25 cellular contexts compared by ENCODE assay signal in genomic region chr15:90921887-90922286, GRCh38.
"Had no signal": no experiment of that assay in that cellular context is flagged by ENCODE, and none has a peak within 500 bp of the region (broad histone marks: within the 10 kb centered on the region; RNA-seq: fewer than 3 reads in every experiment).

No MANE protein-coding gene starts in this region.

- H3K4me3 Mint-ChIP-seq: activated CD4-positive, alpha-beta T cell treated with anti-CD3 and anti-CD28 coated beads, Interleukin-2, amount 10 ng/mL, durations not matched to agents 7 days and 5 days; activated CD8-positive, alpha-beta T cell treated with anti-CD3 and anti-CD28 coated beads for 36 hours; activated T-cell treated with anti-CD3 and anti-CD28 coated beads, Interleukin-2, amount 50 U/mL, for 4 hours; T-cell; WTC11 had no signal

- DNase-seq: activated CD4-positive, alpha-beta T cell treated with anti-CD3 and anti-CD28 coated beads, Interleukin-2, amount 10 ng/mL, durations not matched to agents 7 days and 5 days; activated CD4-positive, CD25-positive, alpha-beta regulatory T cell treated with anti-CD3 and anti-CD28 coated beads, Interleukin-2, amount 50 U/mL, for 72 hours; activated CD8-positive, alpha-beta T cell treated with anti-CD3 and anti-CD28 coated beads for 36 hours; activated T-cell treated with anti-CD3 and anti-CD28 coated beads, Interleukin-2, amount 50 U/mL, for 4 hours; aorta; caudate nucleus; colonic mucosa; dermis blood vessel endothelial cell; Karpas-422; MM.1S; NCI-H1105; NCI-H1436; NCI-H1694 treated with DMSO at 0.1 percent for 48 hours; NCI-H2029 treated with DMSO at 0.1 percent for 48 hours; NCI-H345; NCI-H510A; NCI-H526 treated with DMSO at 0.1 percent for 48 hours; NK-92 treated with Interleukin-12 subunit alpha and Interleukin-12 subunit beta, amount 100 ng/mL, for 24 hours; OCI-M1; RPMI8226; T-cell; T-helper 9 cell had no signal

- H3K27me3 Mint-ChIP-seq: activated CD4-positive, alpha-beta T cell treated with anti-CD3 and anti-CD28 coated beads, Interleukin-2, amount 10 ng/mL, durations not matched to agents 7 days and 5 days; activated CD8-positive, alpha-beta T cell treated with anti-CD3 and anti-CD28 coated beads for 36 hours; T-cell had no signal

- H3K9me3 Mint-ChIP-seq: activated CD4-positive, alpha-beta T cell treated with anti-CD3 and anti-CD28 coated beads, Interleukin-2, amount 10 ng/mL, durations not matched to agents 7 days and 5 days; activated CD8-positive, alpha-beta T cell treated with anti-CD3 and anti-CD28 coated beads for 36 hours; activated T-cell treated with anti-CD3 and anti-CD28 coated beads, Interleukin-2, amount 50 U/mL, for 4 hours; T-cell; WTC11 had no signal

- H3K27ac Mint-ChIP-seq: activated CD4-positive, alpha-beta T cell treated with anti-CD3 and anti-CD28 coated beads, Interleukin-2, amount 10 ng/mL, durations not matched to agents 7 days and 5 days; activated CD8-positive, alpha-beta T cell treated with anti-CD3 and anti-CD28 coated beads for 36 hours; T-cell; WTC11 had no signal

- ATAC-seq: activated CD8-positive, alpha-beta T cell treated with anti-CD3 and anti-CD28 coated beads for 36 hours; activated T-cell treated with anti-CD3 and anti-CD28 coated beads, Interleukin-2, amount 50 U/mL, for 4 hours; Panc1; Right ventricle myocardium inferior; T-cell had no signal

- H3K4me1 Mint-ChIP-seq: T-cell had no signal
